18 cellular contexts compared by ENCODE assay signal in the genomic region with DNA sequence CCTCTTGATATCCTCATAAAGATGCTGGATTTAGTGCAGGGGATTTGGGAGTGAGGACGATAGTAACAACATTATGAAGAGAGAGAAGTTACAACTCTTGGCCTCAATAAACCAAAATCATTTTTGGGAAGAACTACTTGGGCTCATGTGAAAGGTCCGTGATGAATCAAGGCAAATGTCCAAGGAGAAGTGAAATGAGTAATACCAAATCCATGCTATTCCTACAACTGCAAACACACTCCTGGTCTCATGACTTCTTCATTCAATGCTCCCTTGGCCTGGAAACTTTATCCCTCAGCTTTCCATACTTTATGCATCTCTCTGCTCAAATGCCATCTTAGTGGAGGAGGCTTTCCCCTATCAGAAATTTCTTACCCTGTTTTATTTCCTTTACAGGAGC.
DNase-seq lines count a peak whose midpoint lies in the region; ATAC-seq, FAIRE-seq and TF ChIP-seq lines count a peak whose summit lies in the region.
"Had no signal": no experiment of that assay in that cellular context is flagged by ENCODE, and none has a peak within 500 bp of the region (broad histone marks: within the 10 kb centered on the region; RNA-seq: fewer than 3 reads in every experiment).

No MANE protein-coding gene starts in this region.

- H3K9ac ChIP-seq in adipocyte (ENCODE audit: low read length): peak overlapping the region; percentile 53
- H3K9ac ChIP-seq in mesenchymal stem cell (ENCODE audit: low read length): peak overlapping the region; percentile 88

- no peak overlapping the region for H3K4me2 ChIP-seq in mesenchymal stem cell (ENCODE audit: low read length, poor library complexity, severe bottlenecking)

- H3K23ac ChIP-seq in mesenchymal stem cell (ENCODE audit: low read length in 2 of 2): no peak overlapping the region

- H2BK5ac ChIP-seq in mesenchymal stem cell (ENCODE audit: low read depth, low read length, poor library complexity, severe bottlenecking): no peak overlapping the region

- H2AK5ac ChIP-seq in mesenchymal stem cell (ENCODE audit: low read length, severe bottlenecking): no peak overlapping the region

- DNase-seq in AG08395 (ENCODE audit: low spot score): peak; percentile 64
- no peak for DNase-seq in D721Med (ENCODE audit: insufficient read length, low spot score)
- DNase-seq in adipocyte (ENCODE audit: low read depth): no peak
- DNase-seq in mesenchymal stem cell: no peak
- no peak for DNase-seq in transverse colon
- no peak for DNase-seq in SK-N-DZ (ENCODE audit: low spot score)
- no peak for DNase-seq in activated T-cell treated with anti-CD3 and anti-CD28 coated beads, Interleukin-2, amount 50 U/mL, for 72 hours
- DNase-seq in left lobe of liver (ENCODE audit: low spot score): no peak
- DNase-seq: BE2C; CD8-positive, alpha-beta T cell; DND-41; GF-D8; NCI-H1436; NCI-H2029; NCI-H748 treated with DMSO at 0.1 percent for 48 hours; RPMI8226 had no signal

- no peak overlapping the region for H2BK120ac ChIP-seq in mesenchymal stem cell (ENCODE audit: low read depth, low read length)

- H3K18ac ChIP-seq in mesenchymal stem cell (ENCODE audit: low read depth in 1 of 2, low read length in 2 of 2): no peak overlapping the region

- TF ChIP-seq POLR2A in transverse colon (IDR thresholded peaks at IDR 0.05): no peak

- no peak overlapping the region for H2BK15ac ChIP-seq in mesenchymal stem cell (ENCODE audit: low read depth, poor library complexity, severe bottlenecking)

- H3K4me3 ChIP-seq in adipocyte (ENCODE audit: low read length) (peak overlapping the region; percentile 67), mesenchymal stem cell (ENCODE audit: insufficient read depth in 1 of 2, low read depth in 1 of 2, low read length in 2 of 2) (peak overlapping the region in 1 of 2 experiments; percentile 52), transverse colon (no peak overlapping the region)

- WGBS in mesenchymal stem cell: 94% methylated on average over 1 of the region's 2 CpGs
- WGBS in transverse colon (ENCODE audit: low coverage in 1 of 2), 2 donors: 67% methylated on average over 2 of the region's 2 CpGs; no CpG with 5 or more reads in 1 of the 2 donors

- H3K9me3 ChIP-seq in adipocyte (ENCODE audit: control insufficient read depth, low read length) (peaks cover 10% of the 10 kb centered on the region), mesenchymal stem cell (ENCODE audit: control insufficient read depth, low read length) (peaks cover 11% of the 10 kb centered on the region), transverse colon (peaks cover 7 to 8% of the 10 kb centered on the region in 2 donors)
- H3K9me3 ChIP-seq: BE2C had no signal

- peaks cover 0 to 1% of the 10 kb centered on the region in 2 donors for H3K9me3 Mint-ChIP-seq in activated T-cell treated with anti-CD3 and anti-CD28 coated beads, Interleukin-2, amount 50 U/mL, for 72 hours

- in situ Hi-C loops in transverse colon (cut with MboI; ENCODE audit: low pct_ligation_motif_present in 1 of 4, low pct_unique_long_range_greater_than_20kb in 1 of 4, low sequenced_read_pairs in 3 of 4): no loop called here

- intact Hi-C loops in transverse colon (cut with DNase I; ENCODE audit: low total_unique reads): no loop called here

- no peaks in the 10 kb centered on the region for H3K36me3 Mint-ChIP-seq in activated T-cell treated with anti-CD3 and anti-CD28 coated beads, Interleukin-2, amount 50 U/mL, for 72 hours (ENCODE audit: insufficient read depth in 2 of 2)
- H3K36me3 Mint-ChIP-seq: CD8-positive, alpha-beta T cell had no signal

- no peak for TF ChIP-seq EP300 in transverse colon (IDR thresholded peaks at IDR 0.05; ENCODE audit: low read depth)

- H3K4me1 ChIP-seq in adipocyte (ENCODE audit: control insufficient read depth, insufficient read depth, low read length) (peaks cover 32% of the 10 kb centered on the region), mesenchymal stem cell (ENCODE audit: control insufficient read depth, insufficient read depth, low read depth, low read length) (no peaks in the 10 kb centered on the region), transverse colon (no peaks in the 10 kb centered on the region)
- H3K4me1 ChIP-seq: BE2C had no signal

- H2BK12ac ChIP-seq in mesenchymal stem cell (ENCODE audit: low read length in 2 of 2): no peak overlapping the region

- no peaks in the 10 kb centered on the region for H3K79me1 ChIP-seq in mesenchymal stem cell (replicated peaks; ENCODE audit: low read length, poor library complexity, severe bottlenecking)

- TF ChIP-seq CTCF in D721Med (IDR thresholded peaks at IDR 0.05; ENCODE audit: insufficient read depth, missing control alignments) (no peak), transverse colon (IDR thresholded peaks at IDR 0.05) (no peak)

- H3K27me3 ChIP-seq in adipocyte (replicated peaks; ENCODE audit: control insufficient read depth, insufficient read depth, low read length) (no peaks in the 10 kb centered on the region), mesenchymal stem cell (ENCODE audit: control insufficient read depth in 1 of 2, insufficient read depth in 1 of 2, low read length in 2 of 2) (no peaks in the 10 kb centered on the region), transverse colon (no peaks in the 10 kb centered on the region)
- H3K27me3 ChIP-seq: BE2C had no signal

- no peak overlapping the region for H4K8ac ChIP-seq in mesenchymal stem cell (ENCODE audit: low read length)

- no peak for ATAC-seq in activated T-cell treated with anti-CD3 and anti-CD28 coated beads, Interleukin-2, amount 50 U/mL, for 72 hours (replicated peaks in 1 of 2)
- ATAC-seq in left lobe of liver: no peak
- ATAC-seq: CD8-positive, alpha-beta T cell had no signal

- no peak overlapping the region for H4K91ac ChIP-seq in mesenchymal stem cell (ENCODE audit: low read length)

- peaks cover 20% of the 10 kb centered on the region for H3K4me1 Mint-ChIP-seq in activated T-cell treated with anti-CD3 and anti-CD28 coated beads, Interleukin-2, amount 50 U/mL, for 72 hours (ENCODE audit: low read depth)

- H3K27ac ChIP-seq in mesenchymal stem cell (ENCODE audit: low read length, poor library complexity, severe bottlenecking): no peak overlapping the region
- H3K27ac ChIP-seq in transverse colon: no peak overlapping the region

- FAIRE-seq in D721Med (lab: Jason Lieb, UNC): peak; percentile 55
- FAIRE-seq: A204.1, GM12892 had no signal

- no peaks in the 10 kb centered on the region for H3K27me3 Mint-ChIP-seq in activated T-cell treated with anti-CD3 and anti-CD28 coated beads, Interleukin-2, amount 50 U/mL, for 72 hours (ENCODE audit: low read depth)

- H3K27ac Mint-ChIP-seq in activated T-cell treated with anti-CD3 and anti-CD28 coated beads, Interleukin-2, amount 50 U/mL, for 72 hours: no peak overlapping the region
- H3K27ac Mint-ChIP-seq: CD8-positive, alpha-beta T cell had no signal

- no peak overlapping the region for H3K4ac ChIP-seq in mesenchymal stem cell (ENCODE audit: low read depth in 1 of 2, low read length in 2 of 2)

- H3K36me3 ChIP-seq in adipocyte (ENCODE audit: control insufficient read depth, insufficient read depth, low read length, severe bottlenecking) (no peaks in the 10 kb centered on the region), mesenchymal stem cell (ENCODE audit: control insufficient read depth in 1 of 2, insufficient read depth in 2 of 2, low read depth in 1 of 2, low read length in 2 of 2) (no peaks in the 10 kb centered on the region), transverse colon (no peaks in the 10 kb centered on the region)
- H3K36me3 ChIP-seq: BE2C had no signal

- no peak overlapping the region for H2AFZ ChIP-seq in mesenchymal stem cell (ENCODE audit: low read depth, low read length)

- no peak overlapping the region for H3K14ac ChIP-seq in mesenchymal stem cell (ENCODE audit: low read length in 2 of 2)

- H3K4me3 Mint-ChIP-seq in activated T-cell treated with anti-CD3 and anti-CD28 coated beads, Interleukin-2, amount 50 U/mL, for 72 hours: no peak overlapping the region
- H3K4me3 Mint-ChIP-seq: CD8-positive, alpha-beta T cell had no signal
